In the genomic region with DNA sequence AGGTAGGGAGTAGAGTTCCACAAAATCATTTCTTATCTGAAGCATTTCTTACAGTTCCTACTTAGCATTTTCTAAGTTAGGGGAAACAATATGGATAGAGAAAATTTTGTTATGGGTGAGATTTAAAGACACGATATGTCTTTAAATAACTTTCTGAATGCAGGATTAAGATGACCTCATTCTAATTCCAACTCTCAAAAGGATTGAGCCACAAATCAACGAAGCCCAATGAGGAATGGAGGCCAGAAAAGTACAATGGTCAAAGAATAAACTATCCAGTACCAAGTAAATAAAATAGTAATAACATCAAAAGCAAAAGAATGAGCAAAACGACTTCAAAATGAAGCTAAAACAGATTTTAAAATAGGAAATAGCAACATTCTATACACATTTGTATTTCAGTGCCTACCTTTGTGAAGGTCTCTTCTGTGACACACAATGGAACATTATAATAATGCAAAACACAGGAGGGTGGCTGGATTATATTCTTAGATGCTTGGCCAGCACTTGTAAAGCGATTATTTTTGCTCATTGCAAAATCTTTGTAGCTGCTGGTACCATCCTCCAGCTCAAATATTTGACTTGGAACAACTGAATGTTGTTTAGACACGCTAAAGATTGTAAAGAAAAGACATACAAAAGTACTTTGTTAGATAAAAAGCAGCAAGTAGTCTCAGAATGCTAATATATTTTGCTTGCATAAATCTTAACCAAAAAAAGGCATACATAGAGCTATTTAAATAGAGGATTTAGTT, we compare ENCODE assay signal across 30 cellular contexts.
"Had no signal": no experiment of that assay in that cellular context is flagged by ENCODE, and none has a peak within 500 bp of the region (broad histone marks: within the 10 kb centered on the region; RNA-seq: fewer than 3 reads in every experiment).

No MANE protein-coding gene starts in this region.

- H3K27ac ChIP-seq: cardiac muscle cell, colonic mucosa, epithelial cell of prostate, esophagus squamous epithelium, heart right ventricle, left lung, ovary, prostate gland, sigmoid colon, stomach, thyroid gland, upper lobe of left lung had no signal

- H3K9me3 ChIP-seq: colonic mucosa, esophagus squamous epithelium, heart right ventricle, left lung, mucosa of descending colon, ovary, prostate gland, sigmoid colon, stomach, thyroid gland, upper lobe of left lung had no signal

- H3K4me1 ChIP-seq: colonic mucosa, thyroid gland had no signal

- H3K4me3 ChIP-seq: cardiac muscle cell, colonic mucosa, esophagus squamous epithelium, heart right ventricle, left lung, mucosa of descending colon, ovary, prostate gland, sigmoid colon, stomach, thyroid gland, upper lobe of left lung had no signal

- H3K36me3 ChIP-seq: colonic mucosa, ovary, prostate gland had no signal

- DNase-seq: activated CD4-positive, alpha-beta memory T cell treated with anti-CD3 and anti-CD28 coated beads, Interleukin-2, amount 10 ng/mL, durations not matched to agents 7 days and 5 days; activated CD4-positive, alpha-beta T cell treated with anti-CD3 and anti-CD28 coated beads for 1 hour; activated CD4-positive, alpha-beta T cell treated with anti-CD3 and anti-CD28 coated beads, Interleukin-2, amount 10 ng/mL, durations not matched to agents 7 days and 5 days; activated CD8-positive, alpha-beta memory T cell treated with anti-CD3 and anti-CD28 coated beads, Interleukin-2, amount 50 U/mL, for 48 hours; activated effector memory CD4-positive, alpha-beta T cell treated with Interleukin-2 at 50 U/mL for 16 hours; activated naive CD4-positive, alpha-beta T cell treated with Interleukin-2 at 50 U/mL for 16 hours; aorta; cerebellar nuclear complex; colonic mucosa; effector CD8-positive, alpha-beta T cell; esophagus squamous epithelium; foreskin melanocyte; heart right ventricle; kidney glomerular epithelial cell; left lung; mucosa of descending colon; ovary; retina; sigmoid colon; stimulated activated CD4-positive, alpha-beta T cell treated with anti-CD3 and anti-CD28 coated beads, Interleukin-15, amount 100 ng/mL, for 24 hours; stimulated activated CD4-positive, alpha-beta T cell treated with anti-CD3 and anti-CD28 coated beads, Interleukin-2, amount 100 ng/mL, for 24 hours; stimulated activated naive B cell treated with anti-CD40 and anti-IgM and Interleukin-4, amounts not matched to agents 10 μg/mL and 1 μg/mL and 100 μg/mL, for 72 hours; stomach; T-helper 2 cell; thyroid gland; upper lobe of left lung had no signal

- H3K27me3 ChIP-seq: cardiac muscle cell, colonic mucosa, esophagus squamous epithelium, heart right ventricle, left lung, ovary, sigmoid colon, stomach, thyroid gland, upper lobe of left lung had no signal

- ATAC-seq: heart right ventricle; left lung; mucosa of descending colon; stimulated activated naive B cell treated with anti-CD40 and anti-IgM and Interleukin-4, amounts not matched to agents 10 μg/mL and 1 μg/mL and 100 μg/mL, for 72 hours; WTC11 had no signal
